17 cellular contexts compared by ENCODE assay signal in the genomic region with DNA sequence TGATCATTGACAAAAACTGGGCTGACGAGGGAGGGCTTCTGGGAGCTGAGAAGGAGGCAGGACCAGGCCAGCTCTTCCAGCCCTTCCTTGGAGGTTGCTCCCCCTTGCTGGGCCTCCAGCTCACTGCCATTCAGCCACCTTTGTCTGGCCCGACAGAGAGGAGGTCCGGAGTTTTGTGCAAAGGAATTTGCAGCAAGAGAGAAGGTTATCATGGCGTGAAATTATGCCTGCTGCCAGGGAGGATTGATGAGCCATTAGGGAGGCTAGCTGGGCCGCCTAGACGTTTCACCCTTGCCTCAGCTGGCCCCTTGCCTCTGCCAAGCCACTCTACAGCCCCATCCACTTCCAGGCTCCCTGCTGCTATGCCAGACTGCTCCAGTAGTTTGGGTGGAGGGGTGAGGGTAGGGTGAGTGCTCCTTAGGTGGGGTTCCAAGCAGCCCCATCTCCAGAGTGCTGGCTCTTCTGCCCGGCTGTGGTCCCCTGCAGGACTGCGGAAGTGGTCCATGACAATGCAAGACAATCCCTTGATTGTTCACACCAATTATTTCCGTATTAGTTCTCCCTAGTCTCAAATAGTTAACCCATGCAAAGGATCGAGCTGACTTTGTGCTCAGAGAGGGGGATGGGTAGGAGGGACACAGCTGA. TPM values are rescaled to one million over a fixed set of nuclear protein-coding genes. Genes with fewer than 3 reads are reported as not detected.
A peak's percentile ranks its signal among the peaks of the same experiment; 100 is the strongest.
DNase-seq lines count a peak whose midpoint lies in the region; TF ChIP-seq lines count a peak whose summit lies in the region.
"Had no signal": no experiment of that assay in that cellular context is flagged by ENCODE, and none has a peak within 500 bp of the region (broad histone marks: within the 10 kb centered on the region; RNA-seq: fewer than 3 reads in every experiment).

No MANE protein-coding gene starts in this region.

- H3K9me3 ChIP-seq in CD8-positive, alpha-beta memory T cell (ENCODE audit: low read length): no peaks in the 10 kb centered on the region
- H3K9me3 ChIP-seq: pancreas, tibial nerve had no signal

- TF ChIP-seq CTCF in CD14-positive monocyte (IDR thresholded peaks at IDR 0.05): no peak
- TF ChIP-seq CTCF in fibroblast of pulmonary artery (IDR thresholded peaks at IDR 0.05; ENCODE audit: low read length, missing control alignments): no peak
- no peak for TF ChIP-seq CTCF in nephron progenitor cell (IDR thresholded peaks at IDR 0.05)

- peaks cover 0 to 1% (median 0%) of the 10 kb centered on the region in 7 donors for H3K9me3 Mint-ChIP-seq in CD14-positive monocyte
- no peaks in the 10 kb centered on the region for H3K9me3 Mint-ChIP-seq in nephron progenitor cell
- H3K9me3 Mint-ChIP-seq in CD8-positive, alpha-beta memory T cell: no peaks in the 10 kb centered on the region
- H3K9me3 Mint-ChIP-seq: activated CD4-positive, alpha-beta T cell treated with anti-CD3 and anti-CD28 coated beads, Interleukin-2, amount 10 ng/mL, durations not matched to agents 7 days and 5 days had no signal

- H3K36me3 Mint-ChIP-seq in CD14-positive monocyte (peaks cover 0 to 1% of the 10 kb centered on the region in 2 donors), nephron progenitor cell (ENCODE audit: low read depth) (no peaks in the 10 kb centered on the region)
- H3K36me3 Mint-ChIP-seq in CD8-positive, alpha-beta memory T cell: no peaks in the 10 kb centered on the region

- H3K27me3 Mint-ChIP-seq in CD14-positive monocyte (ENCODE audit: low read depth in 3 of 3) (peaks cover 3 to 14% (median 10%) of the 10 kb centered on the region in 3 donors), nephron progenitor cell (ENCODE audit: low read depth, poor library complexity) (peaks cover 26% of the 10 kb centered on the region)
- peaks cover 4 to 26% of the 10 kb centered on the region in 2 donors for H3K27me3 Mint-ChIP-seq in CD8-positive, alpha-beta memory T cell

- no peak overlapping the region for H3K27ac ChIP-seq in CD8-positive, alpha-beta memory T cell (ENCODE audit: low read depth, low read length)
- H3K27ac ChIP-seq: pancreas, tibial nerve had no signal

- H3K4me3 Mint-ChIP-seq in CD14-positive monocyte (no peak overlapping the region), nephron progenitor cell (no peak overlapping the region)
- no peak overlapping the region for H3K4me3 Mint-ChIP-seq in CD8-positive, alpha-beta memory T cell
- H3K4me3 Mint-ChIP-seq: activated CD4-positive, alpha-beta T cell treated with anti-CD3 and anti-CD28 coated beads, Interleukin-2, amount 10 ng/mL, durations not matched to agents 7 days and 5 days had no signal

- H3K36me3 ChIP-seq in CD8-positive, alpha-beta memory T cell (ENCODE audit: insufficient read depth, low read length): no peaks in the 10 kb centered on the region
- H3K36me3 ChIP-seq: pancreas, tibial nerve had no signal

- POLR2A ChIA-PET in CD8-positive, alpha-beta memory T cell (lab: Charles Lee): no interaction called here

- CTCF ChIA-PET in CD8-positive, alpha-beta memory T cell (lab: Charles Lee): interaction anchor here (2.4 to 4.2 kb wide), 2 partner anchors 144 to 148 kb away, joined by 9 to 18 read pairs; no protein-coding TSS in a partner anchor

- intact Hi-C loops in CD14-positive monocyte (cut with micrococcal nuclease): loop anchor here (5.0 kb wide), 2 partner anchors 39 to 44 kb away; a partner anchor contains a TSS

- H3K27ac Mint-ChIP-seq in CD14-positive monocyte (peak overlapping the region; percentile 58 to 99 (median 96)), nephron progenitor cell (no peak overlapping the region)
- H3K27ac Mint-ChIP-seq in CD8-positive, alpha-beta memory T cell: peak overlapping the region in 1 of 8 donors; percentile 38
- H3K27ac Mint-ChIP-seq: activated CD4-positive, alpha-beta T cell treated with anti-CD3 and anti-CD28 coated beads, Interleukin-2, amount 10 ng/mL, durations not matched to agents 7 days and 5 days had no signal

- no peaks in the 10 kb centered on the region for H3K4me1 ChIP-seq in CD8-positive, alpha-beta memory T cell (ENCODE audit: insufficient read depth, low read length)

- H3K4me3 ChIP-seq in fibroblast of pulmonary artery (replicated peaks; ENCODE audit: low read depth, low read length): no peak overlapping the region
- H3K4me3 ChIP-seq in CD8-positive, alpha-beta memory T cell (ENCODE audit: low read length): no peak overlapping the region
- H3K4me3 ChIP-seq: GM12878, pancreas, tibial nerve had no signal

- H3K27me3 ChIP-seq in CD8-positive, alpha-beta memory T cell (ENCODE audit: insufficient read depth, low read length, poor library complexity, severe bottlenecking): no peaks in the 10 kb centered on the region
- H3K27me3 ChIP-seq: pancreas had no signal

- H3K4me1 Mint-ChIP-seq in CD14-positive monocyte (peaks cover 38% of the 10 kb centered on the region), nephron progenitor cell (peaks cover 34% of the 10 kb centered on the region)
- H3K4me1 Mint-ChIP-seq in CD8-positive, alpha-beta memory T cell: peaks cover 0 to 3% (median 0%) of the 10 kb centered on the region in 3 donors
- H3K4me1 Mint-ChIP-seq: activated CD4-positive, alpha-beta T cell treated with anti-CD3 and anti-CD28 coated beads, Interleukin-2, amount 10 ng/mL, durations not matched to agents 7 days and 5 days had no signal

- DNase-seq in CD14-positive monocyte (ENCODE audit: low spot score) (no peak), NCI-H1105 (lab: John Stamatoyannopoulos, UW) (peak; percentile 24), fibroblast of pulmonary artery (ENCODE audit: low read depth) (peak; percentile 35), nephron progenitor cell (peak; percentile 47), NCI-H2107 treated with DMSO at 0.1 percent for 48 hours (lab: John Stamatoyannopoulos, UW; ENCODE audit: unreplicated experiment) (no peak), OCI-M2 (lab: John Stamatoyannopoulos, UW; ENCODE audit: unreplicated experiment) (no peak), glomerular visceral epithelial cell (ENCODE audit: extremely low spot score) (no peak)
- no peak for DNase-seq in CD8-positive, alpha-beta memory T cell
- DNase-seq: activated CD4-positive, alpha-beta T cell treated with anti-CD3 and anti-CD28 coated beads, Interleukin-2, amount 10 ng/mL, durations not matched to agents 7 days and 5 days; activated T-cell treated with anti-CD3 and anti-CD28 coated beads, Interleukin-2, amount 50 U/mL, for 1 hour; cortex of kidney; pancreas had no signal

RNA-seq across cellular contexts. Expression of a gene that starts 17.1 kb away (rescaled TPM):
- polyA plus RNA-seq in CD14-positive monocyte: 1 to 10 TPM; 1.4 to 2.5 TPM
- total RNA-seq in CD8-positive, alpha-beta memory T cell: 10 to 100 TPM; 58.1 to 62.1 TPM
- polyA plus RNA-seq in CD8-positive, alpha-beta memory T cell: 11.6 TPM

RNA-seq across cellular contexts. Expression of a gene that starts 37.4 kb away (rescaled TPM):
- polyA plus RNA-seq in CD14-positive monocyte: under 1 TPM; 0.18 to 0.33 TPM
- total RNA-seq in CD8-positive, alpha-beta memory T cell: not detected
- polyA plus RNA-seq in CD8-positive, alpha-beta memory T cell: 1.6 TPM
- total RNA-seq: activated CD4-positive, alpha-beta T cell treated with anti-CD3 and anti-CD28 coated beads, Interleukin-2, amount 10 ng/mL, durations not matched to agents 7 days and 5 days; fibroblast of lung; GM12878; HT-29; T-helper 2 cell treated with Interferon-gamma antibody and Interleukin-4, amounts not matched to agents 100 ng/mL and 5 ng/mL, for 36 hours; tibial nerve had no signal
- polyA plus RNA-seq: fibroblast of lung had no signal

Comparison
In these comparisons a context has a peak if more than half of its experiments do, and no peak if none do; other contexts are left out.
1. DNase-seq: peak in NCI-H1105 (single experiment), fibroblast of pulmonary artery (single experiment) and nephron progenitor cell (single experiment); none in CD14-positive monocyte (single experiment), NCI-H2107 treated with DMSO at 0.1 percent for 48 hours (single experiment), OCI-M2 (single experiment), glomerular visceral epithelial cell (single experiment) and CD8-positive, alpha-beta memory T cell (0 of 5).